Comparison of ENCODE assay signal across 3 cellular contexts in the genomic region with DNA sequence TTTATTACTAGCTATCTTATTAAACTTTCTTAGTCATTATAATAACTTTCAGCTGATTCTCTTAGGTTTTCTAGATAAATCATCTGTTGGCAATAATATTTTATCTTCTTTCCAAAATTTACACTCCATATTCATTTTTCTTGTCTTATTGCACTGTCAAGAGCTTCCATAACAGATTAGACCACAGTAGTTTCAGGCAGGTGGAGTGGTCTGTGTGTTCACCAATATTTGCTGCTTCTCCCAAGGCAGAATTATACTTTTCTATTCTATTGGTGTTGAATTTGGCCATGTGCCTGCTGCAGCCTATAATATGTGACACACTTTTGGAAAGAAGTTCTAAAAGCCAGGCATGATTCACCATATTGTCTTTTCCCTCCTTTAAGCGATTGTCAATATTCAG.
"Had no signal": no experiment of that assay in that cellular context is flagged by ENCODE, and none has a peak within 500 bp of the region (broad histone marks: within the 10 kb centered on the region; RNA-seq: fewer than 3 reads in every experiment).

No MANE protein-coding gene starts in this region.

- DNase-seq: GDM1, GF-D8 had no signal

- H3K4me3 ChIP-seq: GM12878 had no signal

- ATAC-seq: GM12878 had no signal
